In the genomic region with DNA sequence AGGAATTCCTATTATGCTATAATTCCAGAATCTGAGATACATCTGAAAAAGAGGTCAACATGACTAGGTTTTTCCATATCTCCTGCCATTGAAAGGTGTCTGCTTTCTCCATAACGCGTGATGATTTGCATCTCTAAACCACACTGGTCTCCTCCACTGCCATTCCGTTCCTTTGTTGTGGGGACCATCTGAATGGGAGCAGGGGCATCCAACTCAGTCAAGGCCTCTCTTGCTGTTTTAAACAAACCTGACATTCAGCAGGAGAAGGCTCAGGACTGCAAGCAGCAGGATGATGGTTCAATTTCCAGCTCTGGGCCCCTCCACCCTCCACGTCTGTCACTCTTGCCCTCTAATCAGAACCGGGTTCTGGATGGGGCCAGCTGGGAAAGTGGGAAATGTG, we compare ENCODE assay signal across 19 cellular contexts. TPM values are rescaled to one million over a fixed set of nuclear protein-coding genes. Genes with fewer than 3 reads are reported as not detected.
"Had no signal": no experiment of that assay in that cellular context is flagged by ENCODE, and none has a peak within 500 bp of the region (broad histone marks: within the 10 kb centered on the region; RNA-seq: fewer than 3 reads in every experiment).

No MANE protein-coding gene starts in this region.

- H3K36me3 ChIP-seq: breast epithelium, colonic mucosa, pancreas had no signal

- H3K27ac ChIP-seq: breast epithelium, colonic mucosa, esophagus muscularis mucosa, gastroesophageal sphincter, pancreas, sigmoid colon, transverse colon, vagina had no signal

- H3K27me3 ChIP-seq: breast epithelium, colonic mucosa, esophagus muscularis mucosa, gastroesophageal sphincter, pancreas, sigmoid colon, transverse colon, vagina had no signal

- H3K9me3 ChIP-seq: breast epithelium, colonic mucosa, esophagus muscularis mucosa, gastroesophageal sphincter, pancreas, sigmoid colon, transverse colon, vagina had no signal

- FAIRE-seq: pancreas had no signal

- H3K4me3 ChIP-seq: breast epithelium, colonic mucosa, esophagus muscularis mucosa, gastroesophageal sphincter, pancreas, sigmoid colon, transverse colon, vagina had no signal

- DNase-seq: activated CD4-positive, alpha-beta memory T cell treated with anti-CD3 and anti-CD28 coated beads for 36 hours; activated CD4-positive, alpha-beta T cell treated with anti-CD3 and anti-CD28 coated beads for 48 hours; activated effector memory CD4-positive, alpha-beta T cell treated with Interleukin-2 at 50 U/mL for 16 hours; activated naive CD4-positive, alpha-beta T cell treated with anti-CD3 and anti-CD28 coated beads for 36 hours; activated naive CD8-positive, alpha-beta T cell treated with anti-CD3 and anti-CD28 coated beads, Interleukin-2, amount 10 ng/mL, durations not matched to agents 7 days and 5 days; activated T-cell treated with anti-CD3 and anti-CD28 coated beads, Interleukin-2, amount 50 U/mL, for 72 hours; amniotic stem cell; colonic mucosa; pancreas; sigmoid colon; stimulated activated CD4-positive, alpha-beta T cell treated with anti-CD3 and anti-CD28 coated beads, Interleukin-2, amount 100 ng/mL, for 48 hours; stimulated activated CD8-positive, alpha-beta memory T cell treated with anti-CD3 and anti-CD28 coated beads, Interleukin-4, amount 100 ng/mL, for 48 hours; stimulated activated naive B cell treated with anti-CD40 and anti-IgM and Interleukin-4, amounts not matched to agents 10 μg/mL and 1 μg/mL and 100 μg/mL, for 72 hours; T-helper 17 cell; transverse colon had no signal

- ATAC-seq: gastroesophageal sphincter, pancreas, T-helper 17 cell had no signal

RNA-seq across cellular contexts. Expression of a gene that starts 45.1 kb away (rescaled TPM):
- total RNA-seq: activated CD4-positive, alpha-beta memory T cell treated with anti-CD3 and anti-CD28 coated beads for 36 hours; activated naive CD4-positive, alpha-beta T cell treated with anti-CD3 and anti-CD28 coated beads for 36 hours; activated T-cell treated with anti-CD3 and anti-CD28 coated beads, Interleukin-2, amount 50 U/mL, for 72 hours had no signal
